1 cellular context compared by ENCODE assay signal in genomic region chr5:31948006-31948405, GRCh38.
TF ChIP-seq lines count a peak whose summit lies in the region.

No MANE protein-coding gene starts in this region.

TF ChIP-seq in SK-N-SH treated with all-trans-retinoic acid at 6 μM for 48 hours, 23 proteins besides CTCF, POLR2A, EP300 and RAD21 (continued from another document):
- no peak for TF ChIP-seq POU6F1 (CRISPR knock-in tag; IDR thresholded peaks at IDR 0.05; ENCODE audit: borderline replicate concordance, low read depth)
- TF ChIP-seq ZNF8 (CRISPR knock-in tag; IDR thresholded peaks at IDR 0.05), result no peak
- no peak for TF ChIP-seq ZNF565 (CRISPR knock-in tag; conservative IDR thresholded peaks at IDR 0.05; ENCODE audit: low read depth)
- no peak for TF ChIP-seq CSDC2 (CRISPR knock-in tag; IDR thresholded peaks at IDR 0.05)
- no peak for TF ChIP-seq PPARA (CRISPR knock-in tag; IDR thresholded peaks at IDR 0.05; ENCODE audit: borderline replicate concordance)
- no peak for TF ChIP-seq RARB (CRISPR knock-in tag; IDR thresholded peaks at IDR 0.05)
- no peak for TF ChIP-seq ZFP3 (CRISPR knock-in tag; IDR thresholded peaks at IDR 0.05)
- no peak for TF ChIP-seq ZC3H10 (CRISPR knock-in tag; IDR thresholded peaks at IDR 0.05)
